ENCODE assay signal across 32 cellular contexts in genomic region chr10:29124864-29125263, GRCh38.
"Had no signal": no experiment of that assay in that cellular context is flagged by ENCODE, and none has a peak within 500 bp of the region (broad histone marks: within the 10 kb centered on the region; RNA-seq: fewer than 3 reads in every experiment).

No MANE protein-coding gene starts in this region.

- H3K4me1 Mint-ChIP-seq: activated CD4-positive, alpha-beta T cell treated with anti-CD3 and anti-CD28 coated beads, Interleukin-2, amount 10 ng/mL, durations not matched to agents 7 days and 5 days; activated T-helper 17 cell treated with anti-CD3 and anti-CD28 coated beads, Interleukin-2, amount 50 U/mL, for 72 hours; central memory CD8-positive, alpha-beta T cell had no signal

- DNase-seq: activated CD4-positive, alpha-beta T cell treated with anti-CD3 and anti-CD28 coated beads for 1 hour; activated CD4-positive, alpha-beta T cell treated with anti-CD3 and anti-CD28 coated beads for 4 hours; activated CD4-positive, alpha-beta T cell treated with anti-CD3 and anti-CD28 coated beads, Interleukin-2, amount 10 ng/mL, durations not matched to agents 7 days and 5 days; activated CD4-positive, alpha-beta T cell treated with anti-CD3 and anti-CD28 coated beads, Interleukin-2, amount 50 U/mL, for 4 hours; activated CD4-positive, CD25-positive, alpha-beta regulatory T cell; activated CD8-positive, alpha-beta memory T cell treated with anti-CD3 and anti-CD28 coated beads for 24 hours; activated CD8-positive, alpha-beta T cell treated with anti-CD3 and anti-CD28 coated beads for 36 hours; activated effector memory CD4-positive, alpha-beta T cell treated with Interleukin-2 at 50 U/mL for 16 hours; activated gamma-delta T cell treated with Interleukin-2 at 50 U/mL for 16 hours; activated naive CD4-positive, alpha-beta T cell treated with anti-CD3 and anti-CD28 coated beads, Interleukin-2, amount 50 U/mL, for 16 hours; activated naive CD4-positive, alpha-beta T cell treated with Interleukin-2 at 50 U/mL for 16 hours; activated T-cell treated with anti-CD3 and anti-CD28 coated beads, Interleukin-2, amount 50 U/mL, for 4 hours; amniotic stem cell; anterior cingulate cortex; brain microvascular endothelial cell; effector CD8-positive, alpha-beta T cell; esophagus squamous epithelium; foreskin melanocyte; T-helper 2 cell; WERI-Rb-1 had no signal

- H3K36me3 ChIP-seq: brain microvascular endothelial cell, esophagus squamous epithelium, gastroesophageal sphincter, WERI-Rb-1 had no signal

- H3K9me3 Mint-ChIP-seq: activated CD4-positive, alpha-beta T cell treated with anti-CD3 and anti-CD28 coated beads, Interleukin-2, amount 10 ng/mL, durations not matched to agents 7 days and 5 days; activated CD8-positive, alpha-beta T cell treated with anti-CD3 and anti-CD28 coated beads for 36 hours; activated T-cell treated with anti-CD3 and anti-CD28 coated beads, Interleukin-2, amount 50 U/mL, for 4 hours; activated T-helper 17 cell treated with anti-CD3 and anti-CD28 coated beads, Interleukin-2, amount 50 U/mL, for 72 hours; dendritic cell treated with granulocyte-macrophage colony-stimulating factor and Interleukin-4, amounts not matched to agents 40 ng/mL and 50 ng/mL, for 4 days had no signal

- H3K27ac Mint-ChIP-seq: activated CD4-positive, alpha-beta T cell treated with anti-CD3 and anti-CD28 coated beads, Interleukin-2, amount 10 ng/mL, durations not matched to agents 7 days and 5 days; activated CD8-positive, alpha-beta T cell treated with anti-CD3 and anti-CD28 coated beads for 36 hours; activated naive CD8-positive, alpha-beta T cell; activated T-helper 17 cell treated with anti-CD3 and anti-CD28 coated beads, Interleukin-2, amount 50 U/mL, for 72 hours; dendritic cell treated with granulocyte-macrophage colony-stimulating factor and Interleukin-4, amounts not matched to agents 40 ng/mL and 50 ng/mL, for 4 days had no signal

- H3K27ac ChIP-seq: brain microvascular endothelial cell, coronary artery, epithelial cell of prostate, esophagus squamous epithelium, gastroesophageal sphincter, WERI-Rb-1 had no signal

- H3K4me3 ChIP-seq: coronary artery, esophagus squamous epithelium, gastroesophageal sphincter had no signal

- ATAC-seq: activated CD8-positive, alpha-beta T cell treated with anti-CD3 and anti-CD28 coated beads for 36 hours; activated T-cell treated with anti-CD3 and anti-CD28 coated beads, Interleukin-2, amount 50 U/mL, for 4 hours; activated T-helper 17 cell treated with anti-CD3 and anti-CD28 coated beads, Interleukin-2, amount 50 U/mL, for 72 hours; gastroesophageal sphincter had no signal

- H3K36me3 Mint-ChIP-seq: activated naive CD8-positive, alpha-beta T cell had no signal

- H3K4me1 ChIP-seq: gastroesophageal sphincter had no signal

- H3K27me3 ChIP-seq: brain microvascular endothelial cell had no signal

- H3K9me3 ChIP-seq: esophagus squamous epithelium had no signal

- FAIRE-seq: astrocyte, bronchial epithelial cell, endometrium, endothelial cell of umbilical vein, TTC549 had no signal

- H3K4me3 Mint-ChIP-seq: activated CD4-positive, alpha-beta T cell treated with anti-CD3 and anti-CD28 coated beads, Interleukin-2, amount 10 ng/mL, durations not matched to agents 7 days and 5 days; activated CD8-positive, alpha-beta T cell treated with anti-CD3 and anti-CD28 coated beads for 36 hours; activated naive CD8-positive, alpha-beta T cell; activated T-cell treated with anti-CD3 and anti-CD28 coated beads, Interleukin-2, amount 50 U/mL, for 4 hours; activated T-helper 17 cell treated with anti-CD3 and anti-CD28 coated beads, Interleukin-2, amount 50 U/mL, for 72 hours; central memory CD8-positive, alpha-beta T cell; dendritic cell treated with granulocyte-macrophage colony-stimulating factor and Interleukin-4, amounts not matched to agents 40 ng/mL and 50 ng/mL, for 4 days had no signal
